11 cellular contexts compared by ENCODE assay signal in genomic region chr19:5290336-5291262, GRCh38. TPM values are rescaled to one million over a fixed set of nuclear protein-coding genes. Genes with fewer than 3 reads are reported as not detected.
DNase-seq lines count a peak whose midpoint lies in the region; ATAC-seq lines count a peak whose summit lies in the region.
"Had no signal": no experiment of that assay in that cellular context is flagged by ENCODE, and none has a peak within 500 bp of the region (broad histone marks: within the 10 kb centered on the region; RNA-seq: fewer than 3 reads in every experiment).

No MANE protein-coding gene starts in this region.

- H3K4me1 ChIP-seq in right cardiac atrium (ENCODE audit: control insufficient read depth, insufficient read depth, low read length), result no peaks in the 10 kb centered on the region

- peak overlapping the region; percentile 34 for H3K27ac ChIP-seq in right cardiac atrium (ENCODE audit: low read length)

- no peaks in the 10 kb centered on the region for H3K27me3 ChIP-seq in right cardiac atrium (ENCODE audit: control insufficient read depth, insufficient read depth)

- peak overlapping the region; percentile 55 for H3K4me3 ChIP-seq in right cardiac atrium (ENCODE audit: low read length)

- intact Hi-C loops in right cardiac atrium (cut with DNase I), result no loop called here
- intact Hi-C loops in left ventricle myocardium superior (cut with micrococcal nuclease), result no loop called here
- intact Hi-C loops in head of caudate nucleus (cut with DNase I), result no loop called here
- intact Hi-C loops in posterior cingulate gyrus (cut with DNase I), result loop anchor here (5.0 kb wide), 1 partner anchor 47 kb away; no protein-coding TSS in a partner anchor

- no peaks in the 10 kb centered on the region for H3K9me3 ChIP-seq in right cardiac atrium (ENCODE audit: control insufficient read depth, low read length)

- ATAC-seq in right cardiac atrium, result no peak
- ATAC-seq in left ventricle myocardium superior, result no peak
- ATAC-seq: activated CD4-positive, CD25-positive, alpha-beta regulatory T cell treated with anti-CD3 and anti-CD28 coated beads, Interleukin-2, amount 50 U/mL, for 24 hours; stimulated activated naive B cell treated with anti-CD40 and anti-IgM and Interleukin-4, amounts not matched to agents 10 μg/mL and 1 μg/mL and 100 μg/mL, for 72 hours had no signal

- DNase-seq in right cardiac atrium, result peak in 2 of 3 donors; percentile 51 to 71
- DNase-seq in left ventricle myocardium superior, result no peak
- DNase-seq in head of caudate nucleus, result peak; percentile 73 to 94 (median 83)
- DNase-seq in posterior cingulate gyrus, result peak; percentile 57 to 97 (median 78)
- DNase-seq in SK-N-DZ (ENCODE audit: low spot score), result no peak
- DNase-seq in kidney glomerular epithelial cell (lab: John Stamatoyannopoulos, UW), result no peak
- DNase-seq in AG08395 (ENCODE audit: low spot score), result no peak
- no peak for DNase-seq in RPMI8226
- DNase-seq: NCI-H1092 treated with DMSO at 0.1 percent for 48 hours; stimulated activated naive B cell treated with anti-CD40 and anti-IgM and Interleukin-4, amounts not matched to agents 10 μg/mL and 1 μg/mL and 100 μg/mL, for 72 hours had no signal

- 68% methylated on average over 29 of the region's 29 CpGs for WGBS in right cardiac atrium

RNA-seq across cellular contexts. Expression of gene PTPRS, which starts 50.0 kb away (rescaled TPM):
- total RNA-seq in right cardiac atrium (100 to 1,000 TPM; 122 to 153 (median 126) TPM), left ventricle myocardium superior (39.3 TPM)
- polyA plus RNA-seq in right cardiac atrium, result 31.9 TPM
- 50.3 and 56.6 TPM in 2 replicates for polyA plus RNA-seq in SK-N-DZ (2014; cell fraction: cytosol; rRNA removed)
- 70.3 and 104 TPM in 2 replicates for polyA plus RNA-seq in SK-N-DZ (2014; cell fraction: nucleus; rRNA removed)

Comparison
In these comparisons a context has a peak if more than half of its experiments do, and no peak if none do; other contexts are left out.
1. DNase-seq: peak in right cardiac atrium (2 of 3), head of caudate nucleus (42 of 42) and posterior cingulate gyrus (10 of 10); none in left ventricle myocardium superior (single experiment), SK-N-DZ (single experiment), kidney glomerular epithelial cell (single experiment), AG08395 (single experiment) and RPMI8226 (single experiment).